ENCODE assay signal across 1 cellular context in genomic region chr21:46116189-46116845, GRCh38.
TF ChIP-seq lines count a peak whose summit lies in the region.

No MANE protein-coding gene starts in this region.

TF ChIP-seq in HepG2, 621 proteins besides CTCF, POLR2A, EP300 and RAD21:
- TF ChIP-seq HNF4G (IDR thresholded peaks at IDR 0.05; ENCODE audit: borderline replicate concordance, low read depth, low read length) (no peak), HNF4G (CRISPR knock-in tag; IDR thresholded peaks at IDR 0.05; ENCODE audit: borderline replicate concordance, low read depth) (no peak), ZNF17 (CRISPR knock-in tag; IDR thresholded peaks at IDR 0.05) (no peak), ZNF747 (CRISPR knock-in tag; IDR thresholded peaks at IDR 0.05; ENCODE audit: borderline replicate concordance) (no peak), RFX3 (CRISPR knock-in tag; IDR thresholded peaks at IDR 0.05) (no peak), ZBTB3 (CRISPR knock-in tag; IDR thresholded peaks at IDR 0.05; ENCODE audit: borderline replicate concordance, low read depth) (no peak), MAFK (conservative IDR thresholded peaks at IDR 0.05 in 1 of 2, IDR thresholded peaks at IDR 0.05 in 1 of 2; ENCODE audit: low read length in 2 of 2) (no peak), TOE1 (CRISPR knock-in tag; IDR thresholded peaks at IDR 0.05) (no peak), NCOA1 (CRISPR knock-in tag; IDR thresholded peaks at IDR 0.05) (no peak), ATM (IDR thresholded peaks at IDR 0.05; ENCODE audit: borderline replicate concordance) (no peak), NR2F1 (CRISPR knock-in tag; IDR thresholded peaks at IDR 0.05) (no peak), ZNF619 (CRISPR knock-in tag; IDR thresholded peaks at IDR 0.05) (no peak), ZSCAN25 (CRISPR knock-in tag; IDR thresholded peaks at IDR 0.05) (no peak), SP1 (IDR thresholded peaks at IDR 0.05) (no peak), SP1 (CRISPR knock-in tag; IDR thresholded peaks at IDR 0.05) (no peak), ZNF790 (CRISPR knock-in tag; IDR thresholded peaks at IDR 0.05; ENCODE audit: borderline replicate concordance) (no peak)
- TF ChIP-seq, protein P1, sequence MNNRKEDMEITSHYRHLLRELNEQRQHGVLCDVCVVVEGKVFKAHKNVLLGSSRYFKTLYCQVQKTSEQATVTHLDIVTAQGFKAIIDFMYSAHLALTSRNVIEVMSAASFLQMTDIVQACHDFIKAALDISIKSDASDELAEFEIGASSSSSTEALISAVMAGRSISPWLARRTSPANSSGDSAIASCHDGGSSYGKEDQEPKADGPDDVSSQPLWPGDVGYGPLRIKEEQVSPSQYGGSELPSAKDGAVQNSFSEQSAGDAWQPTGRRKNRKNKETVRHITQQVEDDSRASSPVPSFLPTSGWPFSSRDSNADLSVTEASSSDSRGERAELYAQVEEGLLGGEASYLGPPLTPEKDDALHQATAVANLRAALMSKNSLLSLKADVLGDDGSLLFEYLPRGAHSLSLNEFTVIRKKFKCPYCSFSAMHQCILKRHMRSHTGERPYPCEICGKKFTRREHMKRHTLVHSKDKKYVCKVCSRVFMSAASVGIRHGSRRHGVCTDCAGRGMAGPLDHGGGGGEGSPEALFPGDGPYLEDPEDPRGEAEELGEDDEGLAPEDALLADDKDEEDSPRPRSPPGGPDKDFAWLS (CRISPR knock-in tag; IDR thresholded peaks at IDR 0.05; ENCODE audit: borderline replicate concordance) = no peak
- TF ChIP-seq, protein P2, sequence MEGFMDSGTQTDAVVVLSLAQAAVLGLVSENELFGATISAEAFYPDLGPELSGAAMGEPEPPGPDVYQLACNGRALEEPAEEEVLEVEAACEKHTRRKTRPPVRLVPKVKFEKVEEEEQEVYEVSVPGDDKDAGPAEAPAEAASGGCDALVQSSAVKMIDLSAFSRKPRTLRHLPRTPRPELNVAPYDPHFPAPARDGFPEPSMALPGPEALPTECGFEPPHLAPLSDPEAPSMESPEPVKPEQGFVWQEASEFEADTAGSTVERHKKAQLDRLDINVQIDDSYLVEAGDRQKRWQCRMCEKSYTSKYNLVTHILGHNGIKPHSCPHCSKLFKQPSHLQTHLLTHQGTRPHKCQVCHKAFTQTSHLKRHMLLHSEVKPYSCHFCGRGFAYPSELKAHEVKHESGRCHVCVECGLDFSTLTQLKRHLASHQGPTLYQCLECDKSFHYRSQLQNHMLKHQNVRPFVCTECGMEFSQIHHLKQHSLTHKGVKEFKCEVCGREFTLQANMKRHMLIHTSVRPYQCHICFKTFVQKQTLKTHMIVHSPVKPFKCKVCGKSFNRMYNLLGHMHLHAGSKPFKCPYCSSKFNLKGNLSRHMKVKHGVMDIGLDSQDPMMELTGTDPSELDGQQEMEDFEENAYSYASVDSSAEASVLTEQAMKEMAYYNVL (CRISPR knock-in tag; IDR thresholded peaks at IDR 0.05; ENCODE audit: borderline replicate concordance) = no peak
